Comparison of ENCODE assay signal across 16 cellular contexts in genomic region chr15:42385980-42386695, GRCh38. TPM values are rescaled to one million over a fixed set of nuclear protein-coding genes. Genes with fewer than 3 reads are reported as not detected.
DNase-seq lines count a peak whose midpoint lies in the region; ATAC-seq, FAIRE-seq and TF ChIP-seq lines count a peak whose summit lies in the region.
"Had no signal": no experiment of that assay in that cellular context is flagged by ENCODE, and none has a peak within 500 bp of the region (broad histone marks: within the 10 kb centered on the region; RNA-seq: fewer than 3 reads in every experiment).

No MANE protein-coding gene starts in this region.

- H3K4me1 ChIP-seq in heart left ventricle (peaks cover 0 to 32% (median 11%) of the 10 kb centered on the region in 12 donors), K562 (replicated peaks in 1 of 2; ENCODE audit: control insufficient read depth in 2 of 2, insufficient read depth in 2 of 2, low read length in 2 of 2) (peaks cover 15 to 16% of the 10 kb centered on the region in 2 experiments; a peak in 4 of 5 replicates), lower lobe of right lung (peaks cover 23% of the 10 kb centered on the region), upper lobe of left lung (peaks cover 15 to 25% (median 17%) of the 10 kb centered on the region in 4 donors)

- TF ChIP-seq RAD21 in K562 (CRISPR knock-in tag; conservative IDR thresholded peaks at IDR 0.05 in 1 of 2, IDR thresholded peaks at IDR 0.05 in 1 of 2): no peak

- H3K4me3 ChIP-seq in heart left ventricle (no peak overlapping the region), K562 (no peak overlapping the region), lower lobe of right lung (no peak overlapping the region), upper lobe of left lung (no peak overlapping the region)

- peaks cover 3 to 8% of the 10 kb centered on the region in 2 donors for H3K4me1 Mint-ChIP-seq in stimulated activated naive B cell treated with anti-CD40 and anti-IgM and Interleukin-4, amounts not matched to agents 10 μg/mL and 1 μg/mL and 100 μg/mL, for 72 hours

- no peaks in the 10 kb centered on the region for H3K9me3 Mint-ChIP-seq in stimulated activated naive B cell treated with anti-CD40 and anti-IgM and Interleukin-4, amounts not matched to agents 10 μg/mL and 1 μg/mL and 100 μg/mL, for 72 hours
- H3K9me3 Mint-ChIP-seq: activated T-helper 1 cell treated with anti-CD3 and anti-CD28 coated beads, Interleukin-12 subunit alpha, Interleukin-12 subunit beta, Interleukin-2, Interleukin-4 antibody, amounts not matched to agents 30 ng/mL and 10 ng/mL and 1 ng/mL, durations not matched to agents 14 hours and 24 hours and 36 hours; naive B cell had no signal

- no peak for FAIRE-seq in K562 (lab: Jason Lieb, UNC)

- TF ChIP-seq CTCF in heart left ventricle (IDR thresholded peaks at IDR 0.05) (no peak), K562 (IDR thresholded peaks at IDR 0.05 in 2 of 3, conservative IDR thresholded peaks at IDR 0.05 in 1 of 3; ENCODE audit: insufficient read depth in 2 of 3, low read depth in 1 of 3, low read length in 3 of 3) (no peak), lower lobe of right lung (IDR thresholded peaks at IDR 0.05) (no peak), upper lobe of left lung (IDR thresholded peaks at IDR 0.05) (no peak)

- H3K36me3 ChIP-seq in heart left ventricle (peaks cover 0 to 16% (median 6%) of the 10 kb centered on the region in 9 donors), K562 (ENCODE audit: control insufficient read depth, insufficient read depth, low read length) (no peaks in the 10 kb centered on the region), lower lobe of right lung (peaks cover 38% of the 10 kb centered on the region), upper lobe of left lung (peaks cover 0 to 9% (median 4%) of the 10 kb centered on the region in 4 donors)

- no peak overlapping the region for H3K4me3 Mint-ChIP-seq in stimulated activated naive B cell treated with anti-CD40 and anti-IgM and Interleukin-4, amounts not matched to agents 10 μg/mL and 1 μg/mL and 100 μg/mL, for 72 hours
- H3K4me3 Mint-ChIP-seq: activated T-helper 1 cell treated with anti-CD3 and anti-CD28 coated beads, Interleukin-12 subunit alpha, Interleukin-12 subunit beta, Interleukin-2, Interleukin-4 antibody, amounts not matched to agents 30 ng/mL and 10 ng/mL and 1 ng/mL, durations not matched to agents 14 hours and 24 hours and 36 hours; naive B cell had no signal

- CTCF ChIA-PET in K562 (lab: Yijun Ruan, JAX; ENCODE audit: low intra/inter-chr PET ratio): interaction anchor here (0.8 to 0.9 kb wide), 2 partner anchors 302 to 397 kb away, joined by 3 to 6 read pairs; no protein-coding TSS in a partner anchor

- POLR2A ChIA-PET in K562 (lab: Yijun Ruan, JAX): interaction anchor here (0.5 to 1.6 kb wide), 6 partner anchors 11 to 163 kb away, joined by 3 to 5 read pairs (median 3); no protein-coding TSS in a partner anchor

- peak overlapping the region in 7 of 12 donors; percentile 15 to 69 (median 50) for H3K27ac ChIP-seq in heart left ventricle
- no peak overlapping the region for H3K27ac ChIP-seq in K562 (ENCODE audit: extremely low read depth, low read depth, low read length)
- H3K27ac ChIP-seq in lower lobe of right lung: peak overlapping the region; percentile 53
- peak overlapping the region; percentile 25 to 57 (median 48) for H3K27ac ChIP-seq in upper lobe of left lung

- DNase-seq in heart left ventricle (peak in 1 of 5 donors; percentile 32), left cardiac atrium (no peak), K562 (ENCODE audit: extremely low read depth in 1 of 4, low spot score in 3 of 4) (peak in 2 of 4 experiments; percentile 31 to 44), lower lobe of right lung (no peak), upper lobe of left lung (no peak), NCI-H446 treated with DMSO at 0.1 percent for 48 hours (lab: John Stamatoyannopoulos, UW) (no peak), NCI-H1417 (lab: John Stamatoyannopoulos, UW) (no peak)
- no peak for DNase-seq in stimulated activated naive B cell treated with anti-CD40 and anti-IgM and Interleukin-4, amounts not matched to agents 10 μg/mL and 1 μg/mL and 100 μg/mL, for 72 hours
- DNase-seq: activated CD4-positive, CD25-positive, alpha-beta regulatory T cell; C1 segment of cervical spinal cord; effector memory CD4-positive, alpha-beta T cell; naive B cell; NK-92 treated with Interleukin-12 subunit alpha and Interleukin-12 subunit beta, amount 100 ng/mL, for 24 hours; stimulated activated naive CD4-positive, alpha-beta T cell had no signal

- H3K27me3 Mint-ChIP-seq in stimulated activated naive B cell treated with anti-CD40 and anti-IgM and Interleukin-4, amounts not matched to agents 10 μg/mL and 1 μg/mL and 100 μg/mL, for 72 hours: no peaks in the 10 kb centered on the region
- H3K27me3 Mint-ChIP-seq: naive B cell had no signal

- WGBS in heart left ventricle, 4 donors: 62 to 74% (median 66%) methylated on average over 12 of the region's 12 CpGs
- 37% methylated on average over 11 of the region's 12 CpGs for WGBS in K562 (ENCODE audit: insufficient coverage, low coverage, missing lambda C conversion rate)
- 65 to 67% methylated on average over 12 of the region's 12 CpGs for WGBS in upper lobe of left lung, 2 donors

- TF ChIP-seq POLR2A in heart left ventricle (IDR thresholded peaks at IDR 0.05) (no peak), K562 (conservative IDR thresholded peaks at IDR 0.05) (no peak), upper lobe of left lung (IDR thresholded peaks at IDR 0.05) (no peak)

- H2AFZ ChIP-seq in K562 (ENCODE audit: low read depth, low read length): peak overlapping the region; percentile 75

- H3K27ac Mint-ChIP-seq in stimulated activated naive B cell treated with anti-CD40 and anti-IgM and Interleukin-4, amounts not matched to agents 10 μg/mL and 1 μg/mL and 100 μg/mL, for 72 hours: no peak overlapping the region
- H3K27ac Mint-ChIP-seq: activated T-helper 1 cell treated with anti-CD3 and anti-CD28 coated beads, Interleukin-12 subunit alpha, Interleukin-12 subunit beta, Interleukin-2, Interleukin-4 antibody, amounts not matched to agents 30 ng/mL and 10 ng/mL and 1 ng/mL, durations not matched to agents 14 hours and 24 hours and 36 hours had no signal

- ATAC-seq in heart left ventricle (peak in 2 of 4 donors; percentile 47 to 77), left cardiac atrium (no peak), K562 (peak; percentile 49), lower lobe of right lung (no peak), upper lobe of left lung (ENCODE audit: low FRiP score in 2 of 2) (no peak)
- no peak for ATAC-seq in stimulated activated naive B cell treated with anti-CD40 and anti-IgM and Interleukin-4, amounts not matched to agents 10 μg/mL and 1 μg/mL and 100 μg/mL, for 72 hours (replicated peaks)

- H3K79me2 ChIP-seq in K562 (ENCODE audit: control insufficient read depth, insufficient read depth, low read length): no peaks in the 10 kb centered on the region

- no peaks in the 10 kb centered on the region for H3K9me1 ChIP-seq in K562 (ENCODE audit: control insufficient read depth, insufficient read depth, low read length)

- H3K9me3 ChIP-seq in heart left ventricle (no peaks in the 10 kb centered on the region), K562 (replicated peaks; ENCODE audit: control insufficient read depth, insufficient read depth, low read depth, low read length) (no peaks in the 10 kb centered on the region), lower lobe of right lung (no peaks in the 10 kb centered on the region), upper lobe of left lung (no peaks in the 10 kb centered on the region)

- in situ Hi-C loops in K562 (cut with MboI): loop anchor here (10.0 kb wide), 1 partner anchor 241 kb away; no protein-coding TSS in a partner anchor

- TF ChIP-seq EP300 in K562 (IDR thresholded peaks at IDR 0.05; ENCODE audit: low read length) (no peak), upper lobe of left lung (IDR thresholded peaks at IDR 0.05) (peak in 1 of 4 donors; percentile 35)

- H4K20me1 ChIP-seq in K562 (replicated peaks; ENCODE audit: control insufficient read depth, insufficient read depth, low read length): no peaks in the 10 kb centered on the region

- intact Hi-C loops in heart left ventricle (cut with DNase I): loop anchor here in 1 of 10 donors (10.0 kb wide), 1 partner anchor 111 kb away; the partner anchor contains the start of genes GANC and TMEM87A
- intact Hi-C loops in left cardiac atrium (cut with DNase I): no loop called here
- intact Hi-C loops in K562 (cut with micrococcal nuclease): loop anchor here (5.0 to 10.0 kb wide), 2 partner anchors 249 to 321 kb away; no protein-coding TSS in a partner anchor
- intact Hi-C loops in lower lobe of right lung (cut with DNase I): no loop called here

- peak overlapping the region in 1 of 2 experiments; percentile 69; a peak in 1 of 4 replicates for H3K9ac ChIP-seq in K562 (ENCODE audit: insufficient read depth in 1 of 2, low read depth in 2 of 2, low read length in 2 of 2)

- H3K36me3 Mint-ChIP-seq in stimulated activated naive B cell treated with anti-CD40 and anti-IgM and Interleukin-4, amounts not matched to agents 10 μg/mL and 1 μg/mL and 100 μg/mL, for 72 hours: peaks cover 25 to 45% of the 10 kb centered on the region in 2 donors

- H3K27me3 ChIP-seq in heart left ventricle (no peaks in the 10 kb centered on the region), K562 (ENCODE audit: control insufficient read depth in 2 of 2, insufficient read depth in 2 of 2, low read length in 2 of 2) (peaks cover 0 to 6% of the 10 kb centered on the region in 2 experiments; a peak in 2 of 5 replicates), lower lobe of right lung (ENCODE audit: low read depth) (no peaks in the 10 kb centered on the region), upper lobe of left lung (no peaks in the 10 kb centered on the region)

- BruUV-seq in K562 (replicated peaks; lab: Mats Ljungman, UMichigan): no TSS peak

- peak overlapping the region; percentile 20; the same call in 1 of the 2 replicates for H3K4me2 ChIP-seq in K562 (ENCODE audit: insufficient read depth, low read length)

RNA-seq across cellular contexts. Expression of gene CAPN3, which starts 26.8 kb away (rescaled TPM):
- total RNA-seq in heart left ventricle (10 to 100 TPM in 1 of 9 donors, 1 to 10 TPM in 8; 1.3 to 12.2 (median 7.3) TPM), left cardiac atrium (10 to 100 TPM in 1 of 2 donors, 1 to 10 TPM in 1; 8.7 to 10.6 TPM), K562 (2014; rRNA removed) (0.18 TPM in 1 of 2 replicates, not detected in the other), K562 (2014; rRNA removed; fragmentation: Illumina TruSeq; extraction: Trizol) (0.35 TPM in 1 of 2 replicates, not detected in the other), K562 (2015; rRNA removed; fragmentation: Illumina TruSeq; extraction: Trizol) (0.25 and 0.41 TPM in 2 replicates), K562 (2021) (0.33 TPM in 1 of 2 replicates, not detected in the other), lower lobe of right lung (47.2 TPM), upper lobe of left lung (100 to 1,000 TPM in 1 of 6 donors, 10 to 100 TPM in 5; 24.0 to 369 (median 54.3) TPM)
- polyA plus RNA-seq in heart left ventricle (1 to 10 TPM; 2.0 to 9.9 TPM), K562 (2011; rRNA removed) (0.07 and 0.39 TPM in 2 replicates), K562 (2014; fragmentation: Illumina TruSeq; extraction: Trizol) (0.22 and 0.34 TPM in 2 replicates), K562 (2014; fragmentation: Nextera tagmentation; extraction: Ambion mirVana) (under 1 TPM in 1 of 2 experiments, not detected in 1; 0.20 TPM), K562 (2014; rRNA removed) (0.03 and 0.04 TPM in 2 replicates)
- total RNA-seq in K562 (2011; cell fraction: chromatin; rRNA removed; ENCODE audit: low replicate concordance): 1.1 and 2.1 TPM in 2 replicates
- 0.39 and 0.67 TPM in 2 replicates for total RNA-seq in K562 (2011; cell fraction: nucleolus; rRNA removed)
- total RNA-seq in K562 (2011; cell fraction: nucleoplasm; rRNA removed): 0.88 and 0.92 TPM in 2 replicates
- 0.28 and 0.72 TPM in 2 replicates for polyA plus RNA-seq in K562 (2011; cell fraction: cytosol; rRNA removed)
- 0.92 and 2.7 TPM in 2 replicates for polyA plus RNA-seq in K562 (2011; cell fraction: nucleus; rRNA removed)
- 0.21 and 1.1 TPM in 2 replicates for polyA plus RNA-seq in K562 (2012)
- 0.24 TPM in 1 of 2 replicates, not detected in the other for polyA minus RNA-seq in K562 (2011; rRNA and poly(A)+ RNA removed)
- polyA minus RNA-seq in K562 (2011; cell fraction: cytosol; rRNA and poly(A)+ RNA removed): not detected in 2 replicates
- polyA minus RNA-seq in K562 (2011; cell fraction: nucleus; rRNA and poly(A)+ RNA removed): 0.33 TPM in 1 of 2 replicates, not detected in the other
- total RNA-seq: A172 had no signal
